23 cellular contexts compared by ENCODE assay signal in the genomic region with DNA sequence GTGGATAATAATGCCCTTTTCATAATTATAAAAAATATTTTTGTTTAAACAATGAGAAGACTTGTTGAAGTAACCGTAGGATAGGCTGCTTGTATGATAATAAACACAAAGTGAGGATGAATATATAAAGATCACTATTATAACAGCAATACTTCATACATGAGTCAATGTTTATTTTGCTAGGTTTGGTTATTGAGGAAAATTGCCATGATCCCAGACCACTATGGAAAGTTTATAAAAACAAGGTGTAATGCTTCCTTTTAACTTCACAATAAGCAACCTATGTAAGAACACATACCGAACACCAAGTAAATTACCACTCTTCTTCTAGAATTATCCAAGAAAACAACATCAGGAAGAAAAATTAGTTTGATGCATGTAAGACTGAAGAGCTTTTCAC.
DNase-seq lines count a peak whose midpoint lies in the region; ATAC-seq, FAIRE-seq and TF ChIP-seq lines count a peak whose summit lies in the region.
"Had no signal": no experiment of that assay in that cellular context is flagged by ENCODE, and none has a peak within 500 bp of the region (broad histone marks: within the 10 kb centered on the region; RNA-seq: fewer than 3 reads in every experiment).

No MANE protein-coding gene starts in this region.

- DNase-seq in LHCN-M2 (ENCODE audit: low read depth): peak; percentile 7
- no peak for DNase-seq in RWPE2 (ENCODE audit: low spot score)
- DNase-seq in bronchial epithelial cell (ENCODE audit: low read depth): peak; percentile 8
- peak; percentile 36 for DNase-seq in smooth muscle cell of the brain vasculature (ENCODE audit: low read depth, low spot score)
- DNase-seq in activated naive CD4-positive, alpha-beta T cell (lab: John Stamatoyannopoulos, UW): no peak
- DNase-seq in activated CD4-positive, alpha-beta memory T cell treated with anti-CD3 and anti-CD28 coated beads, Interleukin-2, amount 10 ng/mL, durations not matched to agents 7 days and 5 days: no peak
- no peak for DNase-seq in T-helper 2 cell
- DNase-seq: Caco-2; CD8-positive, alpha-beta T cell; MV-4-11; NCI-H1105; NCI-H146; NCI-H1930; NCI-H2107; NCI-H524 treated with DMSO at 0.1 percent for 48 hours; NCI-H774; PC-9; RPMI8226; SHP77 had no signal

- H3K4me3 Mint-ChIP-seq in activated CD4-positive, alpha-beta memory T cell treated with anti-CD3 and anti-CD28 coated beads, Interleukin-2, amount 10 ng/mL, durations not matched to agents 7 days and 5 days: no peak overlapping the region
- H3K4me3 Mint-ChIP-seq: CD8-positive, alpha-beta T cell had no signal

- CTCF ChIA-PET in activated CD4-positive, alpha-beta memory T cell treated with anti-CD3 and anti-CD28 coated beads, Interleukin-2, amount 10 ng/mL, durations not matched to agents 7 days and 5 days (lab: Charles Lee): no interaction called here

- H3K27ac Mint-ChIP-seq in activated CD4-positive, alpha-beta memory T cell treated with anti-CD3 and anti-CD28 coated beads, Interleukin-2, amount 10 ng/mL, durations not matched to agents 7 days and 5 days: no peak overlapping the region
- H3K27ac Mint-ChIP-seq: CD8-positive, alpha-beta T cell had no signal

- FAIRE-seq in bronchial epithelial cell (lab: Jason Lieb, UNC): no peak
- FAIRE-seq: GM19239, H54 had no signal

- no peaks in the 10 kb centered on the region for H3K36me3 Mint-ChIP-seq in activated CD4-positive, alpha-beta memory T cell treated with anti-CD3 and anti-CD28 coated beads, Interleukin-2, amount 10 ng/mL, durations not matched to agents 7 days and 5 days (ENCODE audit: low read depth)
- H3K36me3 Mint-ChIP-seq: CD8-positive, alpha-beta T cell had no signal

- POLR2A ChIA-PET in activated CD4-positive, alpha-beta memory T cell treated with anti-CD3 and anti-CD28 coated beads, Interleukin-2, amount 10 ng/mL, durations not matched to agents 7 days and 5 days (lab: Charles Lee): no interaction called here

- H3K9me3 Mint-ChIP-seq in activated CD4-positive, alpha-beta memory T cell treated with anti-CD3 and anti-CD28 coated beads, Interleukin-2, amount 10 ng/mL, durations not matched to agents 7 days and 5 days: no peaks in the 10 kb centered on the region

- no peaks in the 10 kb centered on the region for H3K9me3 ChIP-seq in RWPE2 (ENCODE audit: severe bottlenecking)

- H3K4me1 ChIP-seq in RWPE2 (ENCODE audit: insufficient read depth, poor library complexity, severe bottlenecking): no peaks in the 10 kb centered on the region
- H3K4me1 ChIP-seq: Caco-2 had no signal

- no peaks in the 10 kb centered on the region for H3K36me3 ChIP-seq in RWPE2 (ENCODE audit: low read depth)
- no peaks in the 10 kb centered on the region for H3K36me3 ChIP-seq in bronchial epithelial cell (ENCODE audit: control insufficient read depth, insufficient read depth, low read length)

- H3K4me3 ChIP-seq in RWPE2 (ENCODE audit: severe bottlenecking) (no peak overlapping the region), bronchial epithelial cell (ENCODE audit: low read depth, low read length) (no peak overlapping the region)
- H3K4me3 ChIP-seq: PC-9 had no signal

- H3K27me3 Mint-ChIP-seq in activated CD4-positive, alpha-beta memory T cell treated with anti-CD3 and anti-CD28 coated beads, Interleukin-2, amount 10 ng/mL, durations not matched to agents 7 days and 5 days: no peaks in the 10 kb centered on the region

- ATAC-seq in RWPE2 (ENCODE audit: low read depth): peak; percentile 61
- ATAC-seq: CD8-positive, alpha-beta T cell had no signal

- no peak for TF ChIP-seq CTCF in RWPE2 (IDR thresholded peaks at IDR 0.05; ENCODE audit: poor library complexity, severe bottlenecking)
- no peak for TF ChIP-seq CTCF in bronchial epithelial cell (IDR thresholded peaks at IDR 0.05; ENCODE audit: insufficient read depth, low read length, severe bottlenecking)

- H3K27ac ChIP-seq in RWPE2 (ENCODE audit: poor library complexity, severe bottlenecking): no peak overlapping the region
- H3K27ac ChIP-seq: C4-2B, HL-60, PC-9 had no signal

- H3K4me1 Mint-ChIP-seq in activated CD4-positive, alpha-beta memory T cell treated with anti-CD3 and anti-CD28 coated beads, Interleukin-2, amount 10 ng/mL, durations not matched to agents 7 days and 5 days: no peaks in the 10 kb centered on the region

- no peaks in the 10 kb centered on the region for H3K27me3 ChIP-seq in RWPE2 (ENCODE audit: insufficient read depth, poor library complexity, severe bottlenecking)
- H3K27me3 ChIP-seq in bronchial epithelial cell (ENCODE audit: control insufficient read depth, insufficient read depth, low read length): no peaks in the 10 kb centered on the region

Comparison
In these comparisons a context has a peak if more than half of its experiments do, and no peak if none do; other contexts are left out.
1. DNase-seq: peak in LHCN-M2 (single experiment), bronchial epithelial cell (single experiment) and smooth muscle cell of the brain vasculature (single experiment); none in RWPE2 (single experiment), activated naive CD4-positive, alpha-beta T cell (0 of 4), activated CD4-positive, alpha-beta memory T cell treated with anti-CD3 and anti-CD28 coated beads, Interleukin-2, amount 10 ng/mL, durations not matched to agents 7 days and 5 days (single experiment) and T-helper 2 cell (0 of 5).